8 cellular contexts compared by ENCODE assay signal in the genomic region with DNA sequence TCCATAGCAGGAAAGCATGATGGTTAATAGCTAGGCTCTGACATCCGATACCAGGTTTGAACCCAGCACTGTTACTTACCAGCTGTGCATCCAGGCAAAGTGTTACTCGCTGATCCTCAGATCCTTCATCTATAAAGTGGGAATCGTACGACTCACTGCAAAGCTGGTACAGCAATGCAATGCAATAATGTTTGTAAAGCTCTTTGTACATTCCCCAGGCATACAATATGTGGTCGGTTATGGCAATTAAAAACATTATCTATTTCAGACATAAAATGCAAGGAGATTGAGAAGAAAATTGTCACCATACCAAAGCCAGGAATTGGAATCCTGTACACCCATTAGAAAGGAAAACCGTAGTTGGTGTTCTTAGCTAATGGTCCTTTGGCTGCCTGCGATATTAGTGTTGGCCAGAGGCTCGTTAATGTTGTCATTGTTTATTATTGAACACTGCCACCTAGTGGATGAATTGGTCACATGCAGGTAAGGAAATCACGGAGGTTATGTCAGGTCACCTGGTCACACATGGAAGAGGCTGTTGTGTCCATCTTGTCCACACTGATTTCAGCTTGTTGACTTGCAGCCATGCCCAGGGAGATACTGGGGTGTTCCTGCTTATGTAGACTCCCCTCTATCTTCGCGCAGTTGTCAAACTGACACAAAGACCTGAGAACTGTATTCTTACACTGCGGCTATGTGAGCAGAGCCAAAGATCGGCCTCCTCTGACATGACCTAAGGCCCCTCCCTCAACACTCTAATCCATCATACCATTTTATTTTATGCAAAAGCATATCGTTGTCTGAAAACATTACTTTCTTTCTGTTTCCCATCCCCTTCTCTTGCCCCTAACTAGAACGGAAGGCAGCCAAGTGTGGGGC.
DNase-seq lines count a peak whose midpoint lies in the region; ATAC-seq and TF ChIP-seq lines count a peak whose summit lies in the region.

No MANE protein-coding gene starts in this region.

- peak; percentile 84 for TF ChIP-seq CTCF in GM13976 (IDR thresholded peaks at IDR 0.05; ENCODE audit: borderline replicate concordance, control extremely low read depth, extremely low read depth, insufficient read depth, missing control alignments)
- TF ChIP-seq CTCF in gastrocnemius medialis (IDR thresholded peaks at IDR 0.05 in 4 of 5, conservative IDR thresholded peaks at IDR 0.05 in 1 of 5), result peak; percentile 62 to 86 (median 76)

- H3K9me3 ChIP-seq in right cardiac atrium (ENCODE audit: control insufficient read depth, low read length) (no peaks in the 10 kb centered on the region), gastrocnemius medialis (no peaks in the 10 kb centered on the region)

- H3K27ac ChIP-seq in right cardiac atrium (ENCODE audit: low read length) (no peak overlapping the region), gastrocnemius medialis (no peak overlapping the region)

- ATAC-seq in HG02763 (IDR thresholded peaks at IDR 0.05; ENCODE audit: unreplicated experiment), result peak; percentile 93
- peak; percentile 88 to 92 for ATAC-seq in right cardiac atrium
- ATAC-seq in gastrocnemius medialis, result peak; percentile 72 to 97

- H3K27me3 ChIP-seq in right cardiac atrium (ENCODE audit: control insufficient read depth, insufficient read depth) (no peaks in the 10 kb centered on the region), gastrocnemius medialis (no peaks in the 10 kb centered on the region)

- intact Hi-C loops in right cardiac atrium (cut with DNase I), result loop anchor here (5.0 to 10.0 kb wide), 4 partner anchors 311 to 431 kb away; no protein-coding TSS in a partner anchor
- intact Hi-C loops in gastrocnemius medialis (cut with DNase I; ENCODE audit: low total_unique reads), result loop anchor here (1.0 kb wide), 1 partner anchor 424 kb away; no protein-coding TSS in a partner anchor

- in situ Hi-C loops in GM13976 (cut with MboI; ENCODE audit: low sequenced_read_pairs, unreplicated experiment) (loop anchor here (10.0 kb wide), 2 partner anchors 311 to 421 kb away; no protein-coding TSS in a partner anchor), gastrocnemius medialis (cut with MboI; ENCODE audit: low sequenced_read_pairs in 4 of 4) (loop anchor here in 2 of 4 donors (5.0 to 25.0 kb wide), 2 partner anchors 304 to 424 kb away; no protein-coding TSS in a partner anchor)

- H3K4me1 ChIP-seq in right cardiac atrium (ENCODE audit: control insufficient read depth, insufficient read depth, low read length), result no peaks in the 10 kb centered on the region
- H3K4me1 ChIP-seq in gastrocnemius medialis, result peaks cover 0 to 4% of the 10 kb centered on the region in 2 donors

- no peak overlapping the region for H3K4me3 ChIP-seq in right cardiac atrium (ENCODE audit: low read length)
- H3K4me3 ChIP-seq in gastrocnemius medialis, result no peak overlapping the region

- DNase-seq in 8988T, result peak; percentile 4
- DNase-seq in GM13976 (ENCODE audit: low spot score), result peak; percentile 35
- peak; percentile 83 for DNase-seq in NCI-H1092 treated with DMSO at 0.1 percent for 48 hours (lab: John Stamatoyannopoulos, UW)
- DNase-seq in SKM-1 (lab: John Stamatoyannopoulos, UW; ENCODE audit: unreplicated experiment), result peak; percentile 68
- peak in 36 of 56 donors; percentile 2 to 83 (median 32) for DNase-seq in amygdala (lab: John Stamatoyannopoulos, UW)
- peak; percentile 23 to 51 (median 38) for DNase-seq in right cardiac atrium
- DNase-seq in gastrocnemius medialis, result peak; percentile 23 to 27

- H3K36me3 ChIP-seq in gastrocnemius medialis, result no peaks in the 10 kb centered on the region

- WGBS in right cardiac atrium, result 40% methylated on average over 15 of the region's 15 CpGs

- TF ChIP-seq POLR2A in gastrocnemius medialis (IDR thresholded peaks at IDR 0.05), result no peak

Comparison
In these comparisons a context has a peak if more than half of its experiments do, and no peak if none do; other contexts are left out.
1. DNase-seq: peak in every context shown above with its lines; median percentile 83 in NCI-H1092 treated with DMSO at 0.1 percent for 48 hours; 68 in SKM-1; 38 in right cardiac atrium; 35 in GM13976; 32 in amygdala; 25 in gastrocnemius medialis; 4 in 8988T.